2 cellular contexts compared by ENCODE assay signal in the genomic region with DNA sequence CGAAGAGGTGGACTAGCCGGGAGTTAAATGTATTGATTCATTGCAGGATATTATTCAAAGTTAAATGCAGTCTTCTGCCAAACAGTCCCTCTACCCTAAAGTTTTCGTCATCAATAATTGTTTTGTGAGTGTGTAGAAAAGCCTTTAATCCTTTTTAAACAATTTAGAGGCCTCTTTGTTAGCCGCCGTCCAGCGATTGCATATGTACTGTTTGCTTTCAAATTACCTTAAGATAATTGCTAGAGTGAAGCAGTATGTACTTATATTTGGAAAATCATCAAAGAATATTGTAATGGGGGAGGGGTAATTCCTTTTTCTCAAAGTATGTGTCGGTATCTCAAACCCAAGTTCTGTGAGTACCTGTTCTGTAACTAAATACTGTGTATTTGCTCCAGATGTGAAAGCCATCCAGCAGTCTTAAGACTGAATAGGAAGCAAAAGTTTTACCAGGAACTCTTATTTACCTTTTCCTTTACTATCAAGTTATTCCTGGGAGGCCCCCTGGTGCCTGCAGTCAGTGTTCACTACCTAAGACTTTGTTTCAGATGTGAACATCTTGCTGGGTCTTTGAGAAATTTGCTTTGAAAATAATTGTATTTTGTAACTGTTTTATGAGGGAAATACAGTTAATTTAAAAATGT.
TF ChIP-seq lines count a peak whose summit lies in the region.

No MANE protein-coding gene starts in this region.

TF ChIP-seq in Ishikawa, 13 proteins besides CTCF, POLR2A, EP300 and RAD21:
- TF ChIP-seq, protein P1, sequence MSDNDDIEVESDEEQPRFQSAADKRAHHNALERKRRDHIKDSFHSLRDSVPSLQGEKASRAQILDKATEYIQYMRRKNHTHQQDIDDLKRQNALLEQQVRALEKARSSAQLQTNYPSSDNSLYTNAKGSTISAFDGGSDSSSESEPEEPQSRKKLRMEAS (IDR thresholded peaks at IDR 0.05) = 0 out of 2 replicates have a peak, but pooled peaks have one; percentile 15
- no peak for TF ChIP-seq YY1 (IDR thresholded peaks at IDR 0.05; ENCODE audit: low read depth)
TF ChIP-seq in Ishikawa: peak in this region for 1.

TF ChIP-seq in K562, 482 proteins besides CTCF, POLR2A, EP300 and RAD21 (continues in another document):
- no peak for TF ChIP-seq BCL6 (CRISPR knock-in tag; IDR thresholded peaks at IDR 0.05)
- no peak for TF ChIP-seq ZNF41 (CRISPR knock-in tag; conservative IDR thresholded peaks at IDR 0.05)
- no peak for TF ChIP-seq CTBP1 (IDR thresholded peaks at IDR 0.05; ENCODE audit: borderline replicate concordance)
- no peak for TF ChIP-seq CBX3 (IDR thresholded peaks at IDR 0.05; ENCODE audit: borderline replicate concordance in 1 of 2, low read length in 2 of 2)
- TF ChIP-seq, protein P2, sequence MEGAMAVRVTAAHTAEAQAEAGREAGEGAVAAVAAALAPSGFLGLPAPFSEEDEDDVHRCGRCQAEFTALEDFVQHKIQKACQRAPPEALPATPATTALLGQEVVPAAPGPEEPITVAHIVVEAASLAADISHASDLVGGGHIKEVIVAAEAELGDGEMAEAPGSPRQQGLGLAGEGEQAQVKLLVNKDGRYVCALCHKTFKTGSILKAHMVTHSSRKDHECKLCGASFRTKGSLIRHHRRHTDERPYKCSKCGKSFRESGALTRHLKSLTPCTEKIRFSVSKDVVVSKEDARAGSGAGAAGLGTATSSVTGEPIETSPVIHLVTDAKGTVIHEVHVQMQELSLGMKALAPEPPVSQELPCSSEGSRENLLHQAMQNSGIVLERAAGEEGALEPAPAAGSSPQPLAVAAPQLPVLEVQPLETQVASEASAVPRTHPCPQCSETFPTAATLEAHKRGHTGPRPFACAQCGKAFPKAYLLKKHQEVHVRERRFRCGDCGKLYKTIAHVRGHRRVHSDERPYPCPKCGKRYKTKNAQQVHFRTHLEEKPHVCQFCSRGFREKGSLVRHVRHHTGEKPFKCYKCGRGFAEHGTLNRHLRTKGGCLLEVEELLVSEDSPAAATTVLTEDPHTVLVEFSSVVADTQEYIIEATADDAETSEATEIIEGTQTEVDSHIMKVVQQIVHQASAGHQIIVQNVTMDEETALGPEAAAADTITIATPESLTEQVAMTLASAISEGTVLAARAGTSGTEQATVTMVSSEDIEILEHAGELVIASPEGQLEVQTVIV (CRISPR knock-in tag; IDR thresholded peaks at IDR 0.05; ENCODE audit: borderline replicate concordance) = no peak
- no peak for TF ChIP-seq ZSCAN32 (CRISPR knock-in tag; IDR thresholded peaks at IDR 0.05)
- TF ChIP-seq FOXK2 (conservative IDR thresholded peaks at IDR 0.05 in 1 of 2, IDR thresholded peaks at IDR 0.05 in 1 of 2; ENCODE audit: low read depth in 2 of 2) = peak; percentile 92 to 95
- no peak for TF ChIP-seq CHD2 (IDR thresholded peaks at IDR 0.05; ENCODE audit: low read depth, low read length)
- TF ChIP-seq POLR3G (IDR thresholded peaks at IDR 0.05; ENCODE audit: extremely low read depth, insufficient read length, insufficient replicate concordance) = no peak
- no peak for TF ChIP-seq ZNF146 (CRISPR knock-in tag; IDR thresholded peaks at IDR 0.05; ENCODE audit: unreplicated experiment)
- TF ChIP-seq ZNF134 (CRISPR knock-in tag; conservative IDR thresholded peaks at IDR 0.05) = no peak
- TF ChIP-seq CEBPG (CRISPR knock-in tag; IDR thresholded peaks at IDR 0.05) = no peak
- no peak for TF ChIP-seq CEBPG (tag; conservative IDR thresholded peaks at IDR 0.05 in 1 of 2, IDR thresholded peaks at IDR 0.05 in 1 of 2)
- no peak for TF ChIP-seq SLC30A9 (CRISPR knock-in tag; IDR thresholded peaks at IDR 0.05)
- TF ChIP-seq GATAD2B (IDR thresholded peaks at IDR 0.05; ENCODE audit: borderline replicate concordance) = peak; percentile 57; the same call in 1 of the 2 replicates
- TF ChIP-seq, protein P3, sequence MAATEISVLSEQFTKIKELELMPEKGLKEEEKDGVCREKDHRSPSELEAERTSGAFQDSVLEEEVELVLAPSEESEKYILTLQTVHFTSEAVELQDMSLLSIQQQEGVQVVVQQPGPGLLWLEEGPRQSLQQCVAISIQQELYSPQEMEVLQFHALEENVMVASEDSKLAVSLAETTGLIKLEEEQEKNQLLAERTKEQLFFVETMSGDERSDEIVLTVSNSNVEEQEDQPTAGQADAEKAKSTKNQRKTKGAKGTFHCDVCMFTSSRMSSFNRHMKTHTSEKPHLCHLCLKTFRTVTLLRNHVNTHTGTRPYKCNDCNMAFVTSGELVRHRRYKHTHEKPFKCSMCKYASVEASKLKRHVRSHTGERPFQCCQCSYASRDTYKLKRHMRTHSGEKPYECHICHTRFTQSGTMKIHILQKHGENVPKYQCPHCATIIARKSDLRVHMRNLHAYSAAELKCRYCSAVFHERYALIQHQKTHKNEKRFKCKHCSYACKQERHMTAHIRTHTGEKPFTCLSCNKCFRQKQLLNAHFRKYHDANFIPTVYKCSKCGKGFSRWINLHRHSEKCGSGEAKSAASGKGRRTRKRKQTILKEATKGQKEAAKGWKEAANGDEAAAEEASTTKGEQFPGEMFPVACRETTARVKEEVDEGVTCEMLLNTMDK (IDR thresholded peaks at IDR 0.05; ENCODE audit: borderline replicate concordance, insufficient read depth, low read depth, low read length, poor library complexity, severe bottlenecking) = peak; percentile 29
- TF ChIP-seq, protein P4, sequence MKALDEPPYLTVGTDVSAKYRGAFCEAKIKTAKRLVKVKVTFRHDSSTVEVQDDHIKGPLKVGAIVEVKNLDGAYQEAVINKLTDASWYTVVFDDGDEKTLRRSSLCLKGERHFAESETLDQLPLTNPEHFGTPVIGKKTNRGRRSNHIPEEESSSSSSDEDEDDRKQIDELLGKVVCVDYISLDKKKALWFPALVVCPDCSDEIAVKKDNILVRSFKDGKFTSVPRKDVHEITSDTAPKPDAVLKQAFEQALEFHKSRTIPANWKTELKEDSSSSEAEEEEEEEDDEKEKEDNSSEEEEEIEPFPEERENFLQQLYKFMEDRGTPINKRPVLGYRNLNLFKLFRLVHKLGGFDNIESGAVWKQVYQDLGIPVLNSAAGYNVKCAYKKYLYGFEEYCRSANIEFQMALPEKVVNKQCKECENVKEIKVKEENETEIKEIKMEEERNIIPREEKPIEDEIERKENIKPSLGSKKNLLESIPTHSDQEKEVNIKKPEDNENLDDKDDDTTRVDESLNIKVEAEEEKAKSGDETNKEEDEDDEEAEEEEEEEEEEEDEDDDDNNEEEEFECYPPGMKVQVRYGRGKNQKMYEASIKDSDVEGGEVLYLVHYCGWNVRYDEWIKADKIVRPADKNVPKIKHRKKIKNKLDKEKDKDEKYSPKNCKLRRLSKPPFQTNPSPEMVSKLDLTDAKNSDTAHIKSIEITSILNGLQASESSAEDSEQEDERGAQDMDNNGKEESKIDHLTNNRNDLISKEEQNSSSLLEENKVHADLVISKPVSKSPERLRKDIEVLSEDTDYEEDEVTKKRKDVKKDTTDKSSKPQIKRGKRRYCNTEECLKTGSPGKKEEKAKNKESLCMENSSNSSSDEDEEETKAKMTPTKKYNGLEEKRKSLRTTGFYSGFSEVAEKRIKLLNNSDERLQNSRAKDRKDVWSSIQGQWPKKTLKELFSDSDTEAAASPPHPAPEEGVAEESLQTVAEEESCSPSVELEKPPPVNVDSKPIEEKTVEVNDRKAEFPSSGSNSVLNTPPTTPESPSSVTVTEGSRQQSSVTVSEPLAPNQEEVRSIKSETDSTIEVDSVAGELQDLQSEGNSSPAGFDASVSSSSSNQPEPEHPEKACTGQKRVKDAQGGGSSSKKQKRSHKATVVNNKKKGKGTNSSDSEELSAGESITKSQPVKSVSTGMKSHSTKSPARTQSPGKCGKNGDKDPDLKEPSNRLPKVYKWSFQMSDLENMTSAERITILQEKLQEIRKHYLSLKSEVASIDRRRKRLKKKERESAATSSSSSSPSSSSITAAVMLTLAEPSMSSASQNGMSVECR (CRISPR knock-in tag; IDR thresholded peaks at IDR 0.05) = no peak
- no peak for TF ChIP-seq SMAD4 (CRISPR knock-in tag; conservative IDR thresholded peaks at IDR 0.05)
- TF ChIP-seq, protein P5, sequence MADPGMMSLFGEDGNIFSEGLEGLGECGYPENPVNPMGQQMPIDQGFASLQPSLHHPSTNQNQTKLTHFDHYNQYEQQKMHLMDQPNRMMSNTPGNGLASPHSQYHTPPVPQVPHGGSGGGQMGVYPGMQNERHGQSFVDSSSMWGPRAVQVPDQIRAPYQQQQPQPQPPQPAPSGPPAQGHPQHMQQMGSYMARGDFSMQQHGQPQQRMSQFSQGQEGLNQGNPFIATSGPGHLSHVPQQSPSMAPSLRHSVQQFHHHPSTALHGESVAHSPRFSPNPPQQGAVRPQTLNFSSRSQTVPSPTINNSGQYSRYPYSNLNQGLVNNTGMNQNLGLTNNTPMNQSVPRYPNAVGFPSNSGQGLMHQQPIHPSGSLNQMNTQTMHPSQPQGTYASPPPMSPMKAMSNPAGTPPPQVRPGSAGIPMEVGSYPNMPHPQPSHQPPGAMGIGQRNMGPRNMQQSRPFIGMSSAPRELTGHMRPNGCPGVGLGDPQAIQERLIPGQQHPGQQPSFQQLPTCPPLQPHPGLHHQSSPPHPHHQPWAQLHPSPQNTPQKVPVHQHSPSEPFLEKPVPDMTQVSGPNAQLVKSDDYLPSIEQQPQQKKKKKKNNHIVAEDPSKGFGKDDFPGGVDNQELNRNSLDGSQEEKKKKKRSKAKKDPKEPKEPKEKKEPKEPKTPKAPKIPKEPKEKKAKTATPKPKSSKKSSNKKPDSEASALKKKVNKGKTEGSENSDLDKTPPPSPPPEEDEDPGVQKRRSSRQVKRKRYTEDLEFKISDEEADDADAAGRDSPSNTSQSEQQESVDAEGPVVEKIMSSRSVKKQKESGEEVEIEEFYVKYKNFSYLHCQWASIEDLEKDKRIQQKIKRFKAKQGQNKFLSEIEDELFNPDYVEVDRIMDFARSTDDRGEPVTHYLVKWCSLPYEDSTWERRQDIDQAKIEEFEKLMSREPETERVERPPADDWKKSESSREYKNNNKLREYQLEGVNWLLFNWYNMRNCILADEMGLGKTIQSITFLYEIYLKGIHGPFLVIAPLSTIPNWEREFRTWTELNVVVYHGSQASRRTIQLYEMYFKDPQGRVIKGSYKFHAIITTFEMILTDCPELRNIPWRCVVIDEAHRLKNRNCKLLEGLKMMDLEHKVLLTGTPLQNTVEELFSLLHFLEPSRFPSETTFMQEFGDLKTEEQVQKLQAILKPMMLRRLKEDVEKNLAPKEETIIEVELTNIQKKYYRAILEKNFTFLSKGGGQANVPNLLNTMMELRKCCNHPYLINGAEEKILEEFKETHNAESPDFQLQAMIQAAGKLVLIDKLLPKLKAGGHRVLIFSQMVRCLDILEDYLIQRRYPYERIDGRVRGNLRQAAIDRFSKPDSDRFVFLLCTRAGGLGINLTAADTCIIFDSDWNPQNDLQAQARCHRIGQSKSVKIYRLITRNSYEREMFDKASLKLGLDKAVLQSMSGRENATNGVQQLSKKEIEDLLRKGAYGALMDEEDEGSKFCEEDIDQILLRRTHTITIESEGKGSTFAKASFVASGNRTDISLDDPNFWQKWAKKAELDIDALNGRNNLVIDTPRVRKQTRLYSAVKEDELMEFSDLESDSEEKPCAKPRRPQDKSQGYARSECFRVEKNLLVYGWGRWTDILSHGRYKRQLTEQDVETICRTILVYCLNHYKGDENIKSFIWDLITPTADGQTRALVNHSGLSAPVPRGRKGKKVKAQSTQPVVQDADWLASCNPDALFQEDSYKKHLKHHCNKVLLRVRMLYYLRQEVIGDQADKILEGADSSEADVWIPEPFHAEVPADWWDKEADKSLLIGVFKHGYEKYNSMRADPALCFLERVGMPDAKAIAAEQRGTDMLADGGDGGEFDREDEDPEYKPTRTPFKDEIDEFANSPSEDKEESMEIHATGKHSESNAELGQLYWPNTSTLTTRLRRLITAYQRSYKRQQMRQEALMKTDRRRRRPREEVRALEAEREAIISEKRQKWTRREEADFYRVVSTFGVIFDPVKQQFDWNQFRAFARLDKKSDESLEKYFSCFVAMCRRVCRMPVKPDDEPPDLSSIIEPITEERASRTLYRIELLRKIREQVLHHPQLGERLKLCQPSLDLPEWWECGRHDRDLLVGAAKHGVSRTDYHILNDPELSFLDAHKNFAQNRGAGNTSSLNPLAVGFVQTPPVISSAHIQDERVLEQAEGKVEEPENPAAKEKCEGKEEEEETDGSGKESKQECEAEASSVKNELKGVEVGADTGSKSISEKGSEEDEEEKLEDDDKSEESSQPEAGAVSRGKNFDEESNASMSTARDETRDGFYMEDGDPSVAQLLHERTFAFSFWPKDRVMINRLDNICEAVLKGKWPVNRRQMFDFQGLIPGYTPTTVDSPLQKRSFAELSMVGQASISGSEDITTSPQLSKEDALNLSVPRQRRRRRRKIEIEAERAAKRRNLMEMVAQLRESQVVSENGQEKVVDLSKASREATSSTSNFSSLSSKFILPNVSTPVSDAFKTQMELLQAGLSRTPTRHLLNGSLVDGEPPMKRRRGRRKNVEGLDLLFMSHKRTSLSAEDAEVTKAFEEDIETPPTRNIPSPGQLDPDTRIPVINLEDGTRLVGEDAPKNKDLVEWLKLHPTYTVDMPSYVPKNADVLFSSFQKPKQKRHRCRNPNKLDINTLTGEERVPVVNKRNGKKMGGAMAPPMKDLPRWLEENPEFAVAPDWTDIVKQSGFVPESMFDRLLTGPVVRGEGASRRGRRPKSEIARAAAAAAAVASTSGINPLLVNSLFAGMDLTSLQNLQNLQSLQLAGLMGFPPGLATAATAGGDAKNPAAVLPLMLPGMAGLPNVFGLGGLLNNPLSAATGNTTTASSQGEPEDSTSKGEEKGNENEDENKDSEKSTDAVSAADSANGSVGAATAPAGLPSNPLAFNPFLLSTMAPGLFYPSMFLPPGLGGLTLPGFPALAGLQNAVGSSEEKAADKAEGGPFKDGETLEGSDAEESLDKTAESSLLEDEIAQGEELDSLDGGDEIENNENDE (IDR thresholded peaks at IDR 0.05; ENCODE audit: low read depth, low read length) = no peak
- no peak for TF ChIP-seq HDAC3 (IDR thresholded peaks at IDR 0.05; ENCODE audit: borderline replicate concordance, partially characterized antibody)
- no peak for TF ChIP-seq ZNF668 (CRISPR knock-in tag; IDR thresholded peaks at IDR 0.05)
- TF ChIP-seq FOXA3 (CRISPR knock-in tag; conservative IDR thresholded peaks at IDR 0.05 in 1 of 2, IDR thresholded peaks at IDR 0.05 in 1 of 2) = peak in 1 of 2 experiments; percentile 90; a peak in 2 of 4 replicates
- no peak for TF ChIP-seq ZBTB1 (CRISPR knock-in tag; IDR thresholded peaks at IDR 0.05; ENCODE audit: borderline replicate concordance, low read depth)
- no peak for TF ChIP-seq POLR2G (IDR thresholded peaks at IDR 0.05; ENCODE audit: low read depth, low read length)
- TF ChIP-seq ZNF3 (CRISPR knock-in tag; IDR thresholded peaks at IDR 0.05) = no peak
- TF ChIP-seq, protein P6, sequence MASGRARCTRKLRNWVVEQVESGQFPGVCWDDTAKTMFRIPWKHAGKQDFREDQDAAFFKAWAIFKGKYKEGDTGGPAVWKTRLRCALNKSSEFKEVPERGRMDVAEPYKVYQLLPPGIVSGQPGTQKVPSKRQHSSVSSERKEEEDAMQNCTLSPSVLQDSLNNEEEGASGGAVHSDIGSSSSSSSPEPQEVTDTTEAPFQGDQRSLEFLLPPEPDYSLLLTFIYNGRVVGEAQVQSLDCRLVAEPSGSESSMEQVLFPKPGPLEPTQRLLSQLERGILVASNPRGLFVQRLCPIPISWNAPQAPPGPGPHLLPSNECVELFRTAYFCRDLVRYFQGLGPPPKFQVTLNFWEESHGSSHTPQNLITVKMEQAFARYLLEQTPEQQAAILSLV (tag; IDR thresholded peaks at IDR 0.05) = no peak
- TF ChIP-seq BACH1 (tag; IDR thresholded peaks at IDR 0.05) = no peak
- no peak for TF ChIP-seq HMGN3 (IDR thresholded peaks at IDR 0.05; ENCODE audit: borderline replicate concordance, extremely low read depth, insufficient read length, low read depth, low read length)
- TF ChIP-seq ZNF316 (IDR thresholded peaks at IDR 0.05) = no peak
- no peak for TF ChIP-seq TCF3 (CRISPR knock-in tag; IDR thresholded peaks at IDR 0.05)
- no peak for TF ChIP-seq NR3C1 (CRISPR knock-in tag; IDR thresholded peaks at IDR 0.05)
- no peak for TF ChIP-seq NR2C1 (IDR thresholded peaks at IDR 0.05)
- no peak for TF ChIP-seq NR2C1 (tag; IDR thresholded peaks at IDR 0.05)
- peak; percentile 35 for TF ChIP-seq TBP (optimal IDR thresholded peaks at IDR 0.05; ENCODE audit: low read depth, low read length)
